1 cellular context compared by ENCODE assay signal in genomic region chr2:132363352-132363751, GRCh38. TPM values are rescaled to one million over a fixed set of nuclear protein-coding genes. Genes with fewer than 3 reads are reported as not detected.
"Had no signal": no experiment of that assay in that cellular context is flagged by ENCODE, and none has a peak within 500 bp of the region (broad histone marks: within the 10 kb centered on the region; RNA-seq: fewer than 3 reads in every experiment).

No MANE protein-coding gene starts in this region.

RNA-seq across cellular contexts. Expression of gene GPR39, which starts 53.3 kb away (rescaled TPM):
- total RNA-seq: vagina had no signal
